ENCODE assay signal across 10 cellular contexts in the genomic region with DNA sequence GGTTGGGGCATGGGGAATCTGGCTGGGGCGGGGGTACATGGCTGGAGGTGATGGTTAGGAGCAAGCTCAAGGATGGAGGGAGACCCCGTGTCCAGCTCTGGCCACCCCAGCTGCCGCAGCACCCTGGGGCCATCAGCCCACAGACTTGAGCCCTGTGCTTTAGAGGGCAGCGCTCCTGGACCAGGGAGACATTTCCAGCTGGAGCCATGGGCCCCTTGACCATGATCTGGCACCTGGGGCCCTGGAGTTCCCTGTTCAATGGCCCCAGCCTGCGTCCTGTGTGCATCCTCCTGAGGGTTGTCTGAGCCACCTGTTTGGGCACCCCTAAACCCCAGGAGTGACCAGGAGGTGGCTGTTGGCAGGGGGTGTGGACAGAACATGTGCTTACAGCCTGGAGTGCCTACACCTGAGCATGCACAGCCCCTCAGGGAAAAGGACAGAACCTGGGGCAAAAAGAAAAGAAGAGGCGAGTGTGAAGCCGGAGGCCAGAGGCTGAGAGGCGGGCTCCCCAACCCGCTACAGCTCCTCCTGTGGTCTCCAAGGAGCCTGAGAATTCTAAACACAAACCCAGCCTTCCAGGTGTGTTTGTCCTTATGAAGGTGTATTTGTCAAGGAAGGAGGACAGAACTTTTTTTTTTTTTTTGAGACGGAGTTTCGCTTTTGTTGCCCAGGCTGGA.
A peak's percentile ranks its signal among the peaks of the same experiment; 100 is the strongest.
DNase-seq lines count a peak whose midpoint lies in the region; ATAC-seq, FAIRE-seq and TF ChIP-seq lines count a peak whose summit lies in the region.
"Had no signal": no experiment of that assay in that cellular context is flagged by ENCODE, and none has a peak within 500 bp of the region (broad histone marks: within the 10 kb centered on the region; RNA-seq: fewer than 3 reads in every experiment).

No MANE protein-coding gene starts in this region.

- H3K4me1 ChIP-seq in K562 (replicated peaks in 1 of 2; ENCODE audit: control insufficient read depth in 2 of 2, insufficient read depth in 2 of 2, low read length in 2 of 2) = peaks cover 65 to 88% of the 10 kb centered on the region in 2 experiments
- peaks cover 87% of the 10 kb centered on the region for H3K4me1 ChIP-seq in lower lobe of right lung

- no TSS peak for BruUV-seq in K562 (replicated peaks; lab: Mats Ljungman, UMichigan)

- no peak for TF ChIP-seq RAD21 in K562 (CRISPR knock-in tag; conservative IDR thresholded peaks at IDR 0.05 in 1 of 2, IDR thresholded peaks at IDR 0.05 in 1 of 2)

- CTCF ChIA-PET in K562 (lab: Yijun Ruan, JAX; ENCODE audit: low intra/inter-chr PET ratio) = no interaction called here

- peak; percentile 72 for DNase-seq in HT-29 (ENCODE audit: low spot score)
- DNase-seq in K562 (ENCODE audit: extremely low read depth in 1 of 4, low spot score in 3 of 4) = peak in 1 of 4 experiments; percentile 27
- DNase-seq in lower lobe of right lung = peak; percentile 64
- DNase-seq in NCI-H1694 treated with DMSO at 0.1 percent for 48 hours (lab: John Stamatoyannopoulos, UW) = no peak
- DNase-seq in cerebellar cortex (ENCODE audit: low spot score) = no peak
- no peak for DNase-seq in NCI-H1105 treated with DMSO at 0.1 percent for 48 hours (lab: John Stamatoyannopoulos, UW)
- DNase-seq: activated CD8-positive, alpha-beta T cell treated with anti-CD3 and anti-CD28 coated beads, Interleukin-2, amount 10 ng/mL, durations not matched to agents 7 days and 5 days; activated naive CD8-positive, alpha-beta T cell treated with anti-CD3 and anti-CD28 coated beads, Interleukin-2, amount 10 ng/mL, durations not matched to agents 7 days and 5 days; NCI-H2171 had no signal

- H3K9me3 ChIP-seq in K562 (replicated peaks; ENCODE audit: control insufficient read depth, insufficient read depth, low read depth, low read length) = no peaks in the 10 kb centered on the region
- H3K9me3 ChIP-seq in lower lobe of right lung = no peaks in the 10 kb centered on the region

- H3K27me3 ChIP-seq in K562 (ENCODE audit: control insufficient read depth in 2 of 2, insufficient read depth in 2 of 2, low read length in 2 of 2) (no peaks in the 10 kb centered on the region), lower lobe of right lung (ENCODE audit: low read depth) (no peaks in the 10 kb centered on the region)

- intact Hi-C loops in K562 (cut with micrococcal nuclease) (loop anchor here (10.0 kb wide), 1 partner anchor 149 kb away; no protein-coding TSS in a partner anchor), lower lobe of right lung (cut with DNase I) (no loop called here)

- peak overlapping the region in 1 of 2 experiments; percentile 57; a peak in 2 of 4 replicates for H3K9ac ChIP-seq in K562 (ENCODE audit: insufficient read depth in 1 of 2, low read depth in 2 of 2, low read length in 2 of 2)

- no peaks in the 10 kb centered on the region for H3K9me1 ChIP-seq in K562 (ENCODE audit: control insufficient read depth, insufficient read depth, low read length)

- TF ChIP-seq CTCF in K562 (IDR thresholded peaks at IDR 0.05 in 2 of 3, conservative IDR thresholded peaks at IDR 0.05 in 1 of 3; ENCODE audit: insufficient read depth in 2 of 3, low read depth in 1 of 3, low read length in 3 of 3) (no peak), lower lobe of right lung (IDR thresholded peaks at IDR 0.05) (no peak)

- in situ Hi-C loops in K562 (cut with MboI) = no loop called here

- peaks cover 45% of the 10 kb centered on the region; the same call in 2 of the 3 replicates for H3K36me3 ChIP-seq in K562 (ENCODE audit: control insufficient read depth, insufficient read depth, low read length)
- H3K36me3 ChIP-seq in lower lobe of right lung = peaks cover 16% of the 10 kb centered on the region

- POLR2A ChIA-PET in K562 (lab: Yijun Ruan, JAX) = interaction anchor here (0.7 to 3.0 kb wide), 8 partner anchors 11 to 352 kb away, joined by 3 to 9 read pairs (median 4); a partner anchor contains a TSS

- peak overlapping the region; percentile 59; the same call in 2 of the 3 replicates for H3K27ac ChIP-seq in K562 (ENCODE audit: extremely low read depth, low read depth, low read length)
- peak overlapping the region; percentile 97 for H3K27ac ChIP-seq in lower lobe of right lung
- peak overlapping the region; percentile 17 for H3K27ac ChIP-seq in temporal lobe (ENCODE audit: low read depth, low read length)

- no peak overlapping the region; the same call in 1 of the 2 replicates for H3K4me2 ChIP-seq in K562 (ENCODE audit: insufficient read depth, low read length)

- no peaks in the 10 kb centered on the region for H4K20me1 ChIP-seq in K562 (replicated peaks; ENCODE audit: control insufficient read depth, insufficient read depth, low read length)

- no peak for TF ChIP-seq POLR2A in K562 (conservative IDR thresholded peaks at IDR 0.05)

- no peak overlapping the region for H2AFZ ChIP-seq in K562 (ENCODE audit: low read depth, low read length)

- ATAC-seq in K562 = no peak
- ATAC-seq in lower lobe of right lung = peak; percentile 6 to 35
- ATAC-seq: activated CD8-positive, alpha-beta T cell treated with anti-CD3 and anti-CD28 coated beads, Interleukin-2, amount 10 ng/mL, durations not matched to agents 7 days and 5 days had no signal

- TF ChIP-seq EP300 in K562 (IDR thresholded peaks at IDR 0.05; ENCODE audit: low read length) = no peak

- FAIRE-seq in K562 (lab: Jason Lieb, UNC) = no peak

- H3K4me3 ChIP-seq in K562 (no peak overlapping the region), lower lobe of right lung (no peak overlapping the region)

- WGBS in K562 (ENCODE audit: insufficient coverage, low coverage, missing lambda C conversion rate) = 77% methylated on average over 5 of the region's 11 CpGs

- H3K79me2 ChIP-seq in K562 (ENCODE audit: control insufficient read depth, insufficient read depth, low read length) = peaks cover 48% of the 10 kb centered on the region

TF ChIP-seq in K562, 482 proteins besides CTCF, POLR2A, EP300 and RAD21 (continues in another document):
- TF ChIP-seq, protein P1, sequence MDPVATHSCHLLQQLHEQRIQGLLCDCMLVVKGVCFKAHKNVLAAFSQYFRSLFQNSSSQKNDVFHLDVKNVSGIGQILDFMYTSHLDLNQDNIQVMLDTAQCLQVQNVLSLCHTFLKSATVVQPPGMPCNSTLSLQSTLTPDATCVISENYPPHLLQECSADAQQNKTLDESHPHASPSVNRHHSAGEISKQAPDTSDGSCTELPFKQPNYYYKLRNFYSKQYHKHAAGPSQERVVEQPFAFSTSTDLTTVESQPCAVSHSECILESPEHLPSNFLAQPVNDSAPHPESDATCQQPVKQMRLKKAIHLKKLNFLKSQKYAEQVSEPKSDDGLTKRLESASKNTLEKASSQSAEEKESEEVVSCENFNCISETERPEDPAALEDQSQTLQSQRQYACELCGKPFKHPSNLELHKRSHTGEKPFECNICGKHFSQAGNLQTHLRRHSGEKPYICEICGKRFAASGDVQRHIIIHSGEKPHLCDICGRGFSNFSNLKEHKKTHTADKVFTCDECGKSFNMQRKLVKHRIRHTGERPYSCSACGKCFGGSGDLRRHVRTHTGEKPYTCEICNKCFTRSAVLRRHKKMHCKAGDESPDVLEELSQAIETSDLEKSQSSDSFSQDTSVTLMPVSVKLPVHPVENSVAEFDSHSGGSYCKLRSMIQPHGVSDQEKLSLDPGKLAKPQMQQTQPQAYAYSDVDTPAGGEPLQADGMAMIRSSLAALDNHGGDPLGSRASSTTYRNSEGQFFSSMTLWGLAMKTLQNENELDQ (CRISPR knock-in tag; IDR thresholded peaks at IDR 0.05; ENCODE audit: borderline replicate concordance) = no peak
- TF ChIP-seq ZEB2 (IDR thresholded peaks at IDR 0.05) (0 out of 2 replicates have a peak, but pooled peaks have one; percentile 15), KDM5B (IDR thresholded peaks at IDR 0.05; ENCODE audit: insufficient replicate concordance, low read depth, low read length) (peak; percentile 29), POLR2G (IDR thresholded peaks at IDR 0.05; ENCODE audit: low read depth, low read length) (peak; percentile 58; the same call in 1 of the 2 replicates)
- TF ChIP-seq, protein P2, sequence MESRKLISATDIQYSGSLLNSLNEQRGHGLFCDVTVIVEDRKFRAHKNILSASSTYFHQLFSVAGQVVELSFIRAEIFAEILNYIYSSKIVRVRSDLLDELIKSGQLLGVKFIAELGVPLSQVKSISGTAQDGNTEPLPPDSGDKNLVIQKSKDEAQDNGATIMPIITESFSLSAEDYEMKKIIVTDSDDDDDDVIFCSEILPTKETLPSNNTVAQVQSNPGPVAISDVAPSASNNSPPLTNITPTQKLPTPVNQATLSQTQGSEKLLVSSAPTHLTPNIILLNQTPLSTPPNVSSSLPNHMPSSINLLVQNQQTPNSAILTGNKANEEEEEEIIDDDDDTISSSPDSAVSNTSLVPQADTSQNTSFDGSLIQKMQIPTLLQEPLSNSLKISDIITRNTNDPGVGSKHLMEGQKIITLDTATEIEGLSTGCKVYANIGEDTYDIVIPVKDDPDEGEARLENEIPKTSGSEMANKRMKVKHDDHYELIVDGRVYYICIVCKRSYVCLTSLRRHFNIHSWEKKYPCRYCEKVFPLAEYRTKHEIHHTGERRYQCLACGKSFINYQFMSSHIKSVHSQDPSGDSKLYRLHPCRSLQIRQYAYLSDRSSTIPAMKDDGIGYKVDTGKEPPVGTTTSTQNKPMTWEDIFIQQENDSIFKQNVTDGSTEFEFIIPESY (CRISPR knock-in tag; IDR thresholded peaks at IDR 0.05) = 0 out of 2 replicates have a peak, but pooled peaks have one; percentile 61
- TF ChIP-seq, protein P3, sequence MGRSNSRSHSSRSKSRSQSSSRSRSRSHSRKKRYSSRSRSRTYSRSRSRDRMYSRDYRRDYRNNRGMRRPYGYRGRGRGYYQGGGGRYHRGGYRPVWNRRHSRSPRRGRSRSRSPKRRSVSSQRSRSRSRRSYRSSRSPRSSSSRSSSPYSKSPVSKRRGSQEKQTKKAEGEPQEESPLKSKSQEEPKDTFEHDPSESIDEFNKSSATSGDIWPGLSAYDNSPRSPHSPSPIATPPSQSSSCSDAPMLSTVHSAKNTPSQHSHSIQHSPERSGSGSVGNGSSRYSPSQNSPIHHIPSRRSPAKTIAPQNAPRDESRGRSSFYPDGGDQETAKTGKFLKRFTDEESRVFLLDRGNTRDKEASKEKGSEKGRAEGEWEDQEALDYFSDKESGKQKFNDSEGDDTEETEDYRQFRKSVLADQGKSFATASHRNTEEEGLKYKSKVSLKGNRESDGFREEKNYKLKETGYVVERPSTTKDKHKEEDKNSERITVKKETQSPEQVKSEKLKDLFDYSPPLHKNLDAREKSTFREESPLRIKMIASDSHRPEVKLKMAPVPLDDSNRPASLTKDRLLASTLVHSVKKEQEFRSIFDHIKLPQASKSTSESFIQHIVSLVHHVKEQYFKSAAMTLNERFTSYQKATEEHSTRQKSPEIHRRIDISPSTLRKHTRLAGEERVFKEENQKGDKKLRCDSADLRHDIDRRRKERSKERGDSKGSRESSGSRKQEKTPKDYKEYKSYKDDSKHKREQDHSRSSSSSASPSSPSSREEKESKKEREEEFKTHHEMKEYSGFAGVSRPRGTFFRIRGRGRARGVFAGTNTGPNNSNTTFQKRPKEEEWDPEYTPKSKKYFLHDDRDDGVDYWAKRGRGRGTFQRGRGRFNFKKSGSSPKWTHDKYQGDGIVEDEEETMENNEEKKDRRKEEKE (IDR thresholded peaks at IDR 0.05; ENCODE audit: borderline replicate concordance in 1 of 2, control insufficient read depth in 1 of 2, low read depth in 2 of 2, low read length in 1 of 2) = no peak

Comparison
In these comparisons a context has a peak if more than half of its experiments do, and no peak if none do; other contexts are left out.
1. DNase-seq: peak in HT-29 (single experiment) and lower lobe of right lung (single experiment); none in NCI-H1694 treated with DMSO at 0.1 percent for 48 hours (single experiment), cerebellar cortex (single experiment) and NCI-H1105 treated with DMSO at 0.1 percent for 48 hours (single experiment).
2. H3K27ac ChIP-seq: peak in every context shown above with its lines; median percentile 97 in lower lobe of right lung; 59 in K562; 17 in temporal lobe.